21 cellular contexts compared by ENCODE assay signal in the genomic region with DNA sequence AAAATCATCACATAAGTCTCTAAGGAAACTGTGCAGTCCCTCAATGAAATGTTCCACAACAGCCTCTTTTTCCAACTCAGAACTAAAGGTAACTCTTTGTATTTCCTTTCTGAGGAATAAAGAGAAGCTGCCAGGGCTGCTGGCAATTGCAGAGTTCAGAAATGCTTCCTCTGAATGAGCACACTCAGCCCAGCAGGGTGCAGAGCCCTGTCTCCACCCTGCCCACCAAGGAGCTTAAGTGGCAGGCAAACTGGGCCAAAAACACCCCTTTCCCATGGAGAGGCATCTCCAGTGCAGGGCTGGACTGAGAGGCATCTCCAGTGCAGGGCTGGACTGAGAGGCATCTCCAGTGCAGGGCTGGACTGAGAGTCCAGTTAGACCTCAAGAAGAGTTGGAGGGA.
"Had no signal": no experiment of that assay in that cellular context is flagged by ENCODE, and none has a peak within 500 bp of the region (broad histone marks: within the 10 kb centered on the region; RNA-seq: fewer than 3 reads in every experiment).

No MANE protein-coding gene starts in this region.

- H3K27ac ChIP-seq: breast epithelium, coronary artery, esophagus muscularis mucosa, pancreas, psoas muscle, right atrium auricular region, tibial artery had no signal

- FAIRE-seq: frontal cortex, pancreas had no signal

- H3K4me3 ChIP-seq: breast epithelium, coronary artery, esophagus muscularis mucosa, pancreas, psoas muscle, right atrium auricular region, spleen, tibial artery had no signal

- H3K9me3 ChIP-seq: breast epithelium, esophagus muscularis mucosa, pancreas, psoas muscle, right atrium auricular region, tibial artery had no signal

- H3K36me3 ChIP-seq: breast epithelium, esophagus muscularis mucosa, pancreas, right atrium auricular region, spleen, tibial artery had no signal

- H3K27me3 ChIP-seq: breast epithelium, esophagus muscularis mucosa, pancreas, right atrium auricular region, spleen, tibial artery had no signal

- H3K4me1 ChIP-seq: breast epithelium, pancreas had no signal

- ATAC-seq: activated T-cell treated with anti-CD3 and anti-CD28 coated beads, Interleukin-2, amount 50 U/mL, for 4 hours; left colon; pancreas; psoas muscle; stimulated activated naive CD8-positive, alpha-beta T cell treated with anti-CD3 and anti-CD28 coated beads, Interleukin-15, amount 100 ng/mL, for 72 hours; WTC11 had no signal

- DNase-seq: activated CD8-positive, alpha-beta memory T cell treated with anti-CD3 and anti-CD28 coated beads, Interleukin-2, amount 50 U/mL, for 48 hours; activated naive CD4-positive, alpha-beta T cell; activated T-cell treated with anti-CD3 and anti-CD28 coated beads, Interleukin-2, amount 50 U/mL, for 4 hours; amniotic stem cell; cerebellar nuclear complex; head of caudate nucleus; islet precursor cell; left colon; pancreas; psoas muscle; spleen; stimulated activated CD4-positive, alpha-beta T cell treated with anti-CD3 and anti-CD28 coated beads, Interleukin-4, amount 100 ng/mL, for 24 hours; stimulated activated naive CD8-positive, alpha-beta T cell treated with anti-CD3 and anti-CD28 coated beads, Interleukin-15, amount 100 ng/mL, for 72 hours; T-helper 9 cell; tibial artery had no signal
